Comparison of ENCODE assay signal across 30 cellular contexts in the genomic region with DNA sequence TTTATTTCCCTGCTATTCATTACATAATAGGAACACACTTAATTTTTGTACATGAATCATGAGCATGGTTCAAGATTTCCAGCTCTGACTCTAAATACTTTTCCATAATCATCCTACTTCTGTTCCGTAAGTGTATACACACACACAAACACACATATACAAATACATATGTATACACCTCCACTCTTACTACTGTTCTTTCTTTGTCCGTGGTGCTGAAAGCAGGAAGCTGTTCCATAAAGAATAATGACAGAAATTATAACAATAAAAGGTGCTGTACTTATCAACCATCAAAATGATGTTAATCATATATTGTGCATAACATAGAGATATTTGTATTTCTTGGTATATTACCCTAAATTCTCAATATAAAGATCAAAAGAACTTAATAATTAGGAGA.
"Had no signal": no experiment of that assay in that cellular context is flagged by ENCODE, and none has a peak within 500 bp of the region (broad histone marks: within the 10 kb centered on the region; RNA-seq: fewer than 3 reads in every experiment).

No MANE protein-coding gene starts in this region.

- H3K36me3 ChIP-seq: MG63 had no signal

- H3K27me3 ChIP-seq: MG63 had no signal

- DNase-seq: Karpas-422, MG63, MM.1S, MV-4-11, NCI-H1048, NCI-H1092, NCI-H1092 treated with DMSO at 0.1 percent for 48 hours, NCI-H1105, NCI-H1417 treated with DMSO at 0.1 percent for 48 hours, NCI-H1436, NCI-H1436 treated with DMSO at 0.1 percent for 48 hours, NCI-H146, NCI-H1694, NCI-H1694 treated with DMSO at 0.1 percent for 48 hours, NCI-H187, NCI-H187 treated with DMSO at 0.1 percent for 48 hours, NCI-H2029, NCI-H2029 treated with DMSO at 0.1 percent for 48 hours, NCI-H2081 treated with DMSO at 0.1 percent for 48 hours, NCI-H2107, NCI-H2171, NCI-H2171 treated with DMSO at 0.1 percent for 48 hours, NCI-H2227 treated with DMSO at 0.1 percent for 48 hours, NCI-H226, NCI-H345, NCI-H446, NCI-H446 treated with DMSO at 0.1 percent for 48 hours, NCI-H510A, NCI-H510A treated with DMSO at 0.1 percent for 48 hours, NCI-H524 had no signal

- H3K4me3 ChIP-seq: MG63 had no signal
